ENCODE assay signal across 19 cellular contexts in the genomic region with DNA sequence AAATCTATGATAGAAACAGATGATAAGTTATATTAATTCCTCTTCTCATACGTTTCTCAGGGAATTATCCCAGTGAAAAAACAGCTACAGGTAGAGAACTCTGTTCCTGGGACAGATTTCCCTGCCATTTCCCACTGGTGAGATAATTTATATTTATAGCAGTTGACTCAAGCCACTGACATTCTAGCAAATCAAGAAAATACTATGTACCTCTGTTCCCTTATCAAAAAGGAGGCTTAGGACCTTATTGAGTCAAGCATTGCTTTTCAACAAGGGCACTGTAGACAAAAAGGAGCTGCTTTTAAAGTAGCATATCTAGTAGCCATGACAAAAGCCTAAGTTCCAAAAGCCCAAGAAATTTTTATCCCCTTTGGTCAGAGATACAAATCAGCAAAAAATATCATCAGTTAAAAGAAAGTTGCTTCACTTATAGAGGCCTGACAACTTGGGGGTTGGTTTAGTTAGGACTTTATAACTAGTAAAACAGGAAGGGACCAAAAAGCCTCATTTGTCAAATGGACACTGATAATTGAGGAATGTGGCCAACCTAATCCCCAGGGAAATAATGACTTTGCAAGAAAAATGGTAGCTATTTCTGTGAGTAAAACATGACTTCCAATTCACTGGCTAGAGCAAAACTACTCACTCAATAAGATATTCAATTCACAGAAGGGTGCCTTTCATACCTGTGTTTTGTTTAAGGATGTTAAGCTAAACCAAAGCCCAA.
A peak's percentile ranks its signal among the peaks of the same experiment; 100 is the strongest.
DNase-seq lines count a peak whose midpoint lies in the region; ATAC-seq and TF ChIP-seq lines count a peak whose summit lies in the region.
"Had no signal": no experiment of that assay in that cellular context is flagged by ENCODE, and none has a peak within 500 bp of the region (broad histone marks: within the 10 kb centered on the region; RNA-seq: fewer than 3 reads in every experiment).

No MANE protein-coding gene starts in this region.

- TF ChIP-seq CTCF in AG10803 (conservative IDR thresholded peaks at IDR 0.05; ENCODE audit: low read length): no peak
- no peak for TF ChIP-seq CTCF in coronary artery (IDR thresholded peaks at IDR 0.05)
- TF ChIP-seq CTCF in mesothelial cell of epicardium (IDR thresholded peaks at IDR 0.05; ENCODE audit: unreplicated experiment): no peak

- H3K36me3 Mint-ChIP-seq in mesothelial cell of epicardium: no peaks in the 10 kb centered on the region
- no peaks in the 10 kb centered on the region for H3K36me3 Mint-ChIP-seq in stimulated activated naive B cell treated with anti-CD40 and anti-IgM and Interleukin-4, amounts not matched to agents 10 μg/mL and 1 μg/mL and 100 μg/mL, for 72 hours
- H3K36me3 Mint-ChIP-seq: CD8-positive, alpha-beta memory T cell had no signal

- ATAC-seq in HG03342 (IDR thresholded peaks at IDR 0.05; ENCODE audit: unreplicated experiment): no peak
- no peak for ATAC-seq in stimulated activated naive B cell treated with anti-CD40 and anti-IgM and Interleukin-4, amounts not matched to agents 10 μg/mL and 1 μg/mL and 100 μg/mL, for 72 hours (replicated peaks)
- no peak for ATAC-seq in HG02973 (IDR thresholded peaks at IDR 0.05; ENCODE audit: unreplicated experiment)
- ATAC-seq: A549 had no signal

- DNase-seq in AG10803 (ENCODE audit: low read depth) (peak; percentile 53), NCI-H226 (peak; percentile 52), coronary artery (ENCODE audit: low spot score) (no peak), mesothelial cell of epicardium (ENCODE audit: low spot score in 2 of 2, unreplicated experiment in 2 of 2) (no peak), pons (ENCODE audit: low spot score) (no peak)
- no peak for DNase-seq in stimulated activated naive B cell treated with anti-CD40 and anti-IgM and Interleukin-4, amounts not matched to agents 10 μg/mL and 1 μg/mL and 100 μg/mL, for 72 hours
- DNase-seq: CD8-positive, alpha-beta memory T cell; DMS79; NCI-H1417; NCI-H187; NCI-H2107; NCI-H524; PC-9; SIG-M5 had no signal

- no peak overlapping the region for H3K4me3 ChIP-seq in AG10803 (ENCODE audit: low read length)
- H3K4me3 ChIP-seq in coronary artery: no peak overlapping the region
- H3K4me3 ChIP-seq: A549; BLaER1 treated with 17β-estradiol and CSF1 and Interleukin-3, amounts not matched to agents 10 nM and 100 nM; PC-9 had no signal

- H3K27ac Mint-ChIP-seq in mesothelial cell of epicardium: peak overlapping the region; percentile 34
- H3K27ac Mint-ChIP-seq in stimulated activated naive B cell treated with anti-CD40 and anti-IgM and Interleukin-4, amounts not matched to agents 10 μg/mL and 1 μg/mL and 100 μg/mL, for 72 hours: no peak overlapping the region
- H3K27ac Mint-ChIP-seq: CD8-positive, alpha-beta memory T cell had no signal

- peaks cover 14% of the 10 kb centered on the region for H3K4me1 Mint-ChIP-seq in mesothelial cell of epicardium
- H3K4me1 Mint-ChIP-seq in stimulated activated naive B cell treated with anti-CD40 and anti-IgM and Interleukin-4, amounts not matched to agents 10 μg/mL and 1 μg/mL and 100 μg/mL, for 72 hours: no peaks in the 10 kb centered on the region
- H3K4me1 Mint-ChIP-seq: CD8-positive, alpha-beta memory T cell had no signal

- peak overlapping the region; percentile 2 to 9 for H3K27ac ChIP-seq in coronary artery
- H3K27ac ChIP-seq: A549; BLaER1 treated with 17β-estradiol and CSF1 and Interleukin-3, amounts not matched to agents 10 nM and 100 nM; PC-9; RWPE1 had no signal

- H3K9me3 Mint-ChIP-seq in mesothelial cell of epicardium: no peaks in the 10 kb centered on the region
- H3K9me3 Mint-ChIP-seq in stimulated activated naive B cell treated with anti-CD40 and anti-IgM and Interleukin-4, amounts not matched to agents 10 μg/mL and 1 μg/mL and 100 μg/mL, for 72 hours: peaks cover 0 to 4% of the 10 kb centered on the region in 2 donors

- H3K27me3 Mint-ChIP-seq in mesothelial cell of epicardium (ENCODE audit: low read depth): no peaks in the 10 kb centered on the region
- H3K27me3 Mint-ChIP-seq in stimulated activated naive B cell treated with anti-CD40 and anti-IgM and Interleukin-4, amounts not matched to agents 10 μg/mL and 1 μg/mL and 100 μg/mL, for 72 hours: no peaks in the 10 kb centered on the region
- H3K27me3 Mint-ChIP-seq: CD8-positive, alpha-beta memory T cell had no signal

- no peak overlapping the region for H3K4me3 Mint-ChIP-seq in mesothelial cell of epicardium
- no peak overlapping the region for H3K4me3 Mint-ChIP-seq in stimulated activated naive B cell treated with anti-CD40 and anti-IgM and Interleukin-4, amounts not matched to agents 10 μg/mL and 1 μg/mL and 100 μg/mL, for 72 hours
- H3K4me3 Mint-ChIP-seq: CD8-positive, alpha-beta memory T cell had no signal

Comparison
In these comparisons a context has a peak if more than half of its experiments do, and no peak if none do; other contexts are left out.
1. DNase-seq: peak in AG10803 (single experiment) and NCI-H226 (single experiment); none in coronary artery (single experiment), mesothelial cell of epicardium (0 of 2), pons (single experiment) and stimulated activated naive B cell treated with anti-CD40 and anti-IgM and Interleukin-4, amounts not matched to agents 10 μg/mL and 1 μg/mL and 100 μg/mL, for 72 hours (single experiment).